In the genomic region with DNA sequence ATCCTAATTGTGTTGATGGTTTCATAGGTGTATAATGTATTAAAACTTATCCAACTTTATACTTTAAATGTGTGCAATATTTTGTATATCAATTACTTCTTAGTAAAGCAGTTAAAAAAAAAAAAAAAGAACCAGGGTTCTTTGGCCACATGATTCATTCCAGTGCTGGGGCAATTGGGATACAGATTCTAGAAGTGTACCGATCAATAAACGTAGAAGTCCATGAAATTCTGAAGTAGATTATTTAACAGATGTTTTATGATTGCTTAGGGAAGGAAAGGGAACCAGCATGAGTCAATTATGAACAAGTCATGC, we compare ENCODE assay signal across 9 cellular contexts. TPM values are rescaled to one million over a fixed set of nuclear protein-coding genes. Genes with fewer than 3 reads are reported as not detected.
DNase-seq lines count a peak whose midpoint lies in the region; ATAC-seq and TF ChIP-seq lines count a peak whose summit lies in the region.
"Had no signal": no experiment of that assay in that cellular context is flagged by ENCODE, and none has a peak within 500 bp of the region (broad histone marks: within the 10 kb centered on the region; RNA-seq: fewer than 3 reads in every experiment).

No MANE protein-coding gene starts in this region.

- no peaks in the 10 kb centered on the region for H3K9me3 ChIP-seq in suprapubic skin

- no peaks in the 10 kb centered on the region for H3K27me3 ChIP-seq in suprapubic skin

- H3K27ac Mint-ChIP-seq in activated CD4-positive, alpha-beta T cell treated with anti-CD3 and anti-CD28 coated beads, Interleukin-2, amount 10 ng/mL, durations not matched to agents 7 days and 5 days: peak overlapping the region; percentile 79
- peak overlapping the region; percentile 94 to 99 (median 96) for H3K27ac Mint-ChIP-seq in immature natural killer cell

- POLR2A ChIA-PET in activated CD4-positive, alpha-beta T cell treated with anti-CD3 and anti-CD28 coated beads, Interleukin-2, amount 10 ng/mL, durations not matched to agents 7 days and 5 days (lab: Charles Lee): interaction anchor here (0.6 to 0.7 kb wide), 2 partner anchors 297 to 429 kb away, joined by 3 to 10 read pairs; no protein-coding TSS in a partner anchor

- H3K4me1 Mint-ChIP-seq in activated CD4-positive, alpha-beta T cell treated with anti-CD3 and anti-CD28 coated beads, Interleukin-2, amount 10 ng/mL, durations not matched to agents 7 days and 5 days: peaks cover 51% of the 10 kb centered on the region
- peaks cover 84 to 96% of the 10 kb centered on the region in 2 donors for H3K4me1 Mint-ChIP-seq in immature natural killer cell

- peak overlapping the region; percentile 34 for H3K27ac ChIP-seq in suprapubic skin

- CTCF ChIA-PET in activated CD4-positive, alpha-beta T cell treated with anti-CD3 and anti-CD28 coated beads, Interleukin-2, amount 10 ng/mL, durations not matched to agents 7 days and 5 days (lab: Charles Lee): interaction anchor here (1.0 to 1.2 kb wide), 3 partner anchors 10 to 136 kb away, joined by 3 to 5 read pairs (median 3); a partner anchor contains a TSS

- H3K4me3 Mint-ChIP-seq in activated CD4-positive, alpha-beta T cell treated with anti-CD3 and anti-CD28 coated beads, Interleukin-2, amount 10 ng/mL, durations not matched to agents 7 days and 5 days: peak overlapping the region; percentile 28
- H3K4me3 Mint-ChIP-seq in immature natural killer cell: peak overlapping the region; percentile 61 to 87 (median 73)

- ATAC-seq in HG02571 (IDR thresholded peaks at IDR 0.05; ENCODE audit: unreplicated experiment): no peak

- WGBS in suprapubic skin: 10% methylated on average over 2 of the region's 2 CpGs

- no peak for TF ChIP-seq EP300 in suprapubic skin (IDR thresholded peaks at IDR 0.05)

- H3K36me3 Mint-ChIP-seq in activated CD4-positive, alpha-beta T cell treated with anti-CD3 and anti-CD28 coated beads, Interleukin-2, amount 10 ng/mL, durations not matched to agents 7 days and 5 days (ENCODE audit: low read depth): peaks cover 15% of the 10 kb centered on the region
- H3K36me3 Mint-ChIP-seq in immature natural killer cell: no peaks in the 10 kb centered on the region

- no peaks in the 10 kb centered on the region for H3K9me3 Mint-ChIP-seq in activated CD4-positive, alpha-beta T cell treated with anti-CD3 and anti-CD28 coated beads, Interleukin-2, amount 10 ng/mL, durations not matched to agents 7 days and 5 days
- H3K9me3 Mint-ChIP-seq in immature natural killer cell: no peaks in the 10 kb centered on the region

- peaks cover 46% of the 10 kb centered on the region for H3K4me1 ChIP-seq in suprapubic skin

- no peak for DNase-seq in activated CD4-positive, alpha-beta T cell treated with anti-CD3 and anti-CD28 coated beads, Interleukin-2, amount 10 ng/mL, durations not matched to agents 7 days and 5 days
- DNase-seq in activated CD4-positive, alpha-beta T cell treated with anti-CD3 and anti-CD28 coated beads for 1 hour: no peak
- peak; percentile 20 for DNase-seq in T1000 (lab: John Stamatoyannopoulos, UW)
- no peak for DNase-seq in immature natural killer cell
- no peak for DNase-seq in suprapubic skin (ENCODE audit: low spot score in 2 of 2)
- DNase-seq in KG1 (lab: John Stamatoyannopoulos, UW): no peak
- DNase-seq in midbrain (lab: John Stamatoyannopoulos, UW): no peak
- DNase-seq: cerebellar nuclear complex had no signal

- no peaks in the 10 kb centered on the region for H3K36me3 ChIP-seq in suprapubic skin

- no peaks in the 10 kb centered on the region for H3K27me3 Mint-ChIP-seq in activated CD4-positive, alpha-beta T cell treated with anti-CD3 and anti-CD28 coated beads, Interleukin-2, amount 10 ng/mL, durations not matched to agents 7 days and 5 days
- H3K27me3 Mint-ChIP-seq in immature natural killer cell (ENCODE audit: low read depth in 3 of 3): peaks cover 3 to 9% (median 5%) of the 10 kb centered on the region in 3 donors

- H3K4me3 ChIP-seq in suprapubic skin: no peak overlapping the region

- TF ChIP-seq CTCF in suprapubic skin (IDR thresholded peaks at IDR 0.05): no peak

- no peak for TF ChIP-seq POLR2A in suprapubic skin (IDR thresholded peaks at IDR 0.05)

RNA-seq across cellular contexts. Expression of a gene that starts 51.0 kb away (rescaled TPM):
- total RNA-seq in activated CD4-positive, alpha-beta T cell treated with anti-CD3 and anti-CD28 coated beads, Interleukin-2, amount 10 ng/mL, durations not matched to agents 7 days and 5 days: 100 to 1,000 TPM; 123 to 139 TPM
- 100 to 1,000 TPM; 151 to 168 (median 162) TPM for polyA plus RNA-seq in immature natural killer cell
- total RNA-seq in suprapubic skin: 10 to 100 TPM; 51.3 to 77.8 (median 66.0) TPM
